Comparison of ENCODE assay signal across 33 cellular contexts in the genomic region with DNA sequence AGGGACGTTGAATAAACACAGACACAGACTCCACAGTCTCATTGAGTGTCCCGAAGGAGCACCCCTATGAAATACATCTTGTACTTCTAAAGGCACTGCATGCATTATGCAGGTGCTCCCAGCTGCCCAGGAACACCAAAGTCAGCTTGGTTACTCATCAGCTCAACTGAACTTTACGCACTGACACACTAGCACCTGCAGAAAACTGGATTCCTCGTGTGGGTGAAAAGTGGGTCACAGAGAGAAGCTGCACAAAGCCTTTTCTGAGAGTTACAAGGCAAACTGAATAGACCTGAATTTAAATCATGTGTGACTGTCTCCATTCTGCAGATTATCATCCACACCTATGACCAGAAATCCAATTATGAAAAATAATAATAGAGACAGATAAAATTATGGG.
"Had no signal": no experiment of that assay in that cellular context is flagged by ENCODE, and none has a peak within 500 bp of the region (broad histone marks: within the 10 kb centered on the region; RNA-seq: fewer than 3 reads in every experiment).

No MANE protein-coding gene starts in this region.

- H3K9me3 ChIP-seq: adrenal gland, body of pancreas, esophagus muscularis mucosa, gastrocnemius medialis had no signal

- DNase-seq: activated B cell treated with CpG ODN at 0.5 μM for 24 hours; activated CD4-positive, alpha-beta T cell treated with anti-CD3 and anti-CD28 coated beads for 48 hours; activated CD4-positive, alpha-beta T cell treated with anti-CD3 and anti-CD28 coated beads, Interleukin-2, amount 50 U/mL, for 1 hour; activated CD4-positive, alpha-beta T cell treated with anti-CD3 and anti-CD28 coated beads, Interleukin-2, amount 50 U/mL, for 48 hours; activated CD8-positive, alpha-beta memory T cell treated with anti-CD3 and anti-CD28 coated beads for 24 hours; activated CD8-positive, alpha-beta T cell treated with anti-CD3 and anti-CD28 coated beads for 36 hours; activated effector memory CD4-positive, alpha-beta T cell treated with anti-CD3 and anti-CD28 coated beads, Interleukin-2, amount 50 U/mL, for 16 hours; activated naive CD4-positive, alpha-beta T cell treated with anti-CD3 and anti-CD28 coated beads for 36 hours; activated naive CD8-positive, alpha-beta T cell treated with anti-CD3 and anti-CD28 coated beads for 36 hours; activated naive CD8-positive, alpha-beta T cell treated with anti-CD3 and anti-CD28 coated beads, Interleukin-2, amount 50 U/mL, for 24 hours; activated T-cell treated with anti-CD3 and anti-CD28 coated beads, Interleukin-2, amount 50 U/mL, for 1 hour; activated T-cell treated with anti-CD3 and anti-CD28 coated beads, Interleukin-2, amount 50 U/mL, for 48 hours; adrenal gland; amygdala; aorta; body of pancreas; cortex of kidney; dermis blood vessel endothelial cell; effector CD4-positive, alpha-beta T cell; effector memory CD8-positive, alpha-beta T cell; erythroblast; foreskin keratinocyte; gastrocnemius medialis; glutamatergic neuron; T-helper 1 cell; T-helper 17 cell; T1000; WERI-Rb-1 had no signal

- H3K36me3 Mint-ChIP-seq: activated naive CD4-positive, alpha-beta T cell treated with anti-CD3 and anti-CD28 coated beads, Interleukin-2, amount 50 U/mL, for 24 hours; activated naive CD8-positive, alpha-beta T cell treated with anti-CD3 and anti-CD28 coated beads for 36 hours had no signal

- H3K4me3 Mint-ChIP-seq: activated B cell treated with CpG ODN at 0.5 μM for 24 hours; activated CD8-positive, alpha-beta T cell treated with anti-CD3 and anti-CD28 coated beads for 36 hours; activated naive CD4-positive, alpha-beta T cell treated with anti-CD3 and anti-CD28 coated beads for 36 hours; activated naive CD4-positive, alpha-beta T cell treated with anti-CD3 and anti-CD28 coated beads, Interleukin-2, amount 50 U/mL, for 24 hours; activated naive CD8-positive, alpha-beta T cell treated with anti-CD3 and anti-CD28 coated beads for 36 hours; activated naive CD8-positive, alpha-beta T cell treated with anti-CD3 and anti-CD28 coated beads, Interleukin-2, amount 50 U/mL, for 24 hours; activated T-helper 1 cell treated with anti-CD3 and anti-CD28 coated beads, Interleukin-12 subunit alpha, Interleukin-12 subunit beta, Interleukin-2, Interleukin-4 antibody, amounts not matched to agents 30 ng/mL and 10 ng/mL and 1 ng/mL, durations not matched to agents 14 hours and 24 hours and 36 hours; effector memory CD8-positive, alpha-beta T cell; T-helper 17 cell; T-helper 2 cell treated with Interferon-gamma antibody and Interleukin-4, amounts not matched to agents 5 μg/mL and 100 μg/mL, for 36 hours had no signal

- H3K36me3 ChIP-seq: adrenal gland, esophagus muscularis mucosa, gastrocnemius medialis, WERI-Rb-1 had no signal

- H3K4me3 ChIP-seq: adrenal gland, body of pancreas, esophagus muscularis mucosa, gastrocnemius medialis had no signal

- H3K4me1 ChIP-seq: body of pancreas, foreskin keratinocyte had no signal

- H3K27ac Mint-ChIP-seq: activated B cell treated with CpG ODN at 0.5 μM for 24 hours; activated CD8-positive, alpha-beta T cell treated with anti-CD3 and anti-CD28 coated beads for 36 hours; activated naive CD4-positive, alpha-beta T cell treated with anti-CD3 and anti-CD28 coated beads for 36 hours; activated naive CD4-positive, alpha-beta T cell treated with anti-CD3 and anti-CD28 coated beads, Interleukin-2, amount 50 U/mL, for 24 hours; activated naive CD8-positive, alpha-beta T cell treated with anti-CD3 and anti-CD28 coated beads for 36 hours; activated naive CD8-positive, alpha-beta T cell treated with anti-CD3 and anti-CD28 coated beads, Interleukin-2, amount 50 U/mL, for 24 hours; activated T-helper 1 cell treated with anti-CD3 and anti-CD28 coated beads, Interleukin-12 subunit alpha, Interleukin-12 subunit beta, Interleukin-2, Interleukin-4 antibody, amounts not matched to agents 30 ng/mL and 10 ng/mL and 1 ng/mL, durations not matched to agents 14 hours and 24 hours and 36 hours; activated T-helper 2 cell treated with anti-CD3 and anti-CD28 coated beads, Interferon-gamma antibody, Interleukin-2, Interleukin-4, amounts not matched to agents 10 μg/mL and 5 μg/mL and 100 μg/mL, durations not matched to agents 14 hours and 24 hours and 36 hours; effector memory CD8-positive, alpha-beta T cell; T-helper 17 cell; T-helper 2 cell treated with Interferon-gamma antibody and Interleukin-4, amounts not matched to agents 5 μg/mL and 100 μg/mL, for 36 hours had no signal

- H3K27ac ChIP-seq: adrenal gland, body of pancreas, esophagus muscularis mucosa, foreskin keratinocyte, gastrocnemius medialis, WERI-Rb-1 had no signal

- H3K27me3 Mint-ChIP-seq: activated B cell treated with CpG ODN at 0.5 μM for 24 hours; activated CD8-positive, alpha-beta T cell treated with anti-CD3 and anti-CD28 coated beads for 36 hours; activated naive CD4-positive, alpha-beta T cell treated with anti-CD3 and anti-CD28 coated beads, Interleukin-2, amount 50 U/mL, for 24 hours; activated naive CD8-positive, alpha-beta T cell treated with anti-CD3 and anti-CD28 coated beads for 36 hours; activated naive CD8-positive, alpha-beta T cell treated with anti-CD3 and anti-CD28 coated beads, Interleukin-2, amount 50 U/mL, for 24 hours; effector memory CD8-positive, alpha-beta T cell; T-helper 17 cell had no signal

- H3K9me3 Mint-ChIP-seq: activated CD8-positive, alpha-beta T cell treated with anti-CD3 and anti-CD28 coated beads for 36 hours; activated naive CD4-positive, alpha-beta T cell treated with anti-CD3 and anti-CD28 coated beads for 36 hours; activated naive CD4-positive, alpha-beta T cell treated with anti-CD3 and anti-CD28 coated beads, Interleukin-2, amount 50 U/mL, for 24 hours had no signal

- H3K27me3 ChIP-seq: adrenal gland, body of pancreas, esophagus muscularis mucosa, foreskin keratinocyte, gastrocnemius medialis had no signal

- H3K4me1 Mint-ChIP-seq: activated B cell treated with CpG ODN at 0.5 μM for 24 hours; activated naive CD4-positive, alpha-beta T cell treated with anti-CD3 and anti-CD28 coated beads, Interleukin-2, amount 50 U/mL, for 24 hours; activated naive CD8-positive, alpha-beta T cell treated with anti-CD3 and anti-CD28 coated beads for 36 hours; activated naive CD8-positive, alpha-beta T cell treated with anti-CD3 and anti-CD28 coated beads, Interleukin-2, amount 50 U/mL, for 24 hours; T-helper 17 cell had no signal
